17 cellular contexts compared by ENCODE assay signal in genomic region chr11:23006730-23007129, GRCh38.
"Had no signal": no experiment of that assay in that cellular context is flagged by ENCODE, and none has a peak within 500 bp of the region (broad histone marks: within the 10 kb centered on the region; RNA-seq: fewer than 3 reads in every experiment).

No MANE protein-coding gene starts in this region.

- H3K27ac ChIP-seq: colonic mucosa, esophagus muscularis mucosa, foreskin keratinocyte, gastroesophageal sphincter, heart left ventricle, left lung, lower lobe of right lung had no signal

- DNase-seq: colonic mucosa; cortex of kidney; effector CD8-positive, alpha-beta T cell; effector memory CD8-positive, alpha-beta T cell; endodermal cell; foreskin keratinocyte; heart left ventricle; hippocampal formation; left cardiac atrium; left lung; left ventricle myocardium superior; lower lobe of right lung; mesenchymal stem cell; mucosa of descending colon; naive B cell had no signal

- H3K27me3 ChIP-seq: colonic mucosa, esophagus muscularis mucosa, foreskin keratinocyte, gastroesophageal sphincter, heart left ventricle, left lung had no signal

- H3K36me3 ChIP-seq: colonic mucosa, esophagus muscularis mucosa, gastroesophageal sphincter, heart left ventricle, left lung, lower lobe of right lung had no signal

- H3K4me1 ChIP-seq: colonic mucosa, foreskin keratinocyte, gastroesophageal sphincter, heart left ventricle, left lung, lower lobe of right lung had no signal

- H3K9me3 ChIP-seq: colonic mucosa had no signal

- ATAC-seq: effector memory CD8-positive, alpha-beta T cell; foreskin keratinocyte; gastroesophageal sphincter; heart left ventricle; left cardiac atrium; left lung; left ventricle myocardium superior; lower lobe of right lung; mucosa of descending colon had no signal

- H3K4me3 ChIP-seq: colonic mucosa, esophagus muscularis mucosa, gastroesophageal sphincter, heart left ventricle, left lung, lower lobe of right lung, mucosa of descending colon had no signal
